Comparison of ENCODE assay signal across 9 cellular contexts in the genomic region with DNA sequence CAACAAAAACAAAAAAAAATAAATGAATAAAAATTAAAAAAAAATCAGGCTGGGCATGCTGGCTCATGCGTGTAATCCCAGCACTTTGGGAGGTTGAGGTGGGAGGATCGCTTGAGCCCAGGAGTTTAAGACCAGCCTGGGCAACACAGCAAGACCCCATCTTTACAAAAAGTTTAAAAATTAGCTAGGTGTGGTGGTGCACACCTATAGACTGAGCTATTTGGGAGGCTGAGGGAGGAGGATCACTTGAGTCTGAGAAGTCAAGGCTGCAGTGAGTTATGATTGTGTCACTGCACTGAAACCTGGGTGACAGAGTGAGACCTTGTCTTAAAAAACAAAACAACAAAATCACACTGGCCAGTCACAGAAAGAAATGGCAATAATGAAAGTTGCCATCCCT. TPM values are rescaled to one million over a fixed set of nuclear protein-coding genes. Genes with fewer than 3 reads are reported as not detected.
DNase-seq lines count a peak whose midpoint lies in the region; ATAC-seq and TF ChIP-seq lines count a peak whose summit lies in the region.
"Had no signal": no experiment of that assay in that cellular context is flagged by ENCODE, and none has a peak within 500 bp of the region (broad histone marks: within the 10 kb centered on the region; RNA-seq: fewer than 3 reads in every experiment).

No MANE protein-coding gene starts in this region.

- no peaks in the 10 kb centered on the region for H3K9me2 ChIP-seq in HCT116 (ENCODE audit: insufficient read depth)

- H3K4me2 ChIP-seq in HCT116 (ENCODE audit: low read length): peak overlapping the region; percentile 60

- no peak for ATAC-seq in HCT116
- ATAC-seq in activated T-helper 17 cell treated with anti-CD3 and anti-CD28 coated beads, Interleukin-2, amount 50 U/mL, for 72 hours (replicated peaks): peak; percentile 43
- no peak for ATAC-seq in left lobe of liver
- no peak for ATAC-seq in mucosa of descending colon

- DNase-seq in CD14-positive monocyte (ENCODE audit: low spot score) (no peak), HCT116 (ENCODE audit: low read depth, low spot score) (no peak), glomerular visceral epithelial cell (ENCODE audit: extremely low spot score) (no peak), left lobe of liver (ENCODE audit: low spot score) (no peak), T-helper 9 cell (no peak), mucosa of descending colon (no peak)
- DNase-seq: thyroid gland had no signal

- H2AFZ ChIP-seq in HCT116 (ENCODE audit: low read depth, low read length, poor library complexity, severe bottlenecking): peak overlapping the region; percentile 60

- H3K4me3 Mint-ChIP-seq in CD14-positive monocyte: peak overlapping the region; percentile 97 to 99
- H3K4me3 Mint-ChIP-seq in activated T-helper 17 cell treated with anti-CD3 and anti-CD28 coated beads, Interleukin-2, amount 50 U/mL, for 72 hours: peak overlapping the region; percentile 100

- BruUV-seq in HCT116 (replicated peaks; lab: Mats Ljungman, UMichigan): no TSS peak

- H3K9ac ChIP-seq in HCT116 (ENCODE audit: low read length): no peak overlapping the region
- H3K9ac ChIP-seq in mucosa of stomach (ENCODE audit: low read length): peak overlapping the region; percentile 36

- POLR2A ChIA-PET in HCT116 (lab: Charles Lee): no interaction called here

- H3K36me3 ChIP-seq in HCT116 (ENCODE audit: control insufficient read depth in 1 of 2, insufficient read depth in 2 of 2, low read length in 2 of 2) (no peaks in the 10 kb centered on the region), mucosa of stomach (ENCODE audit: control insufficient read depth, insufficient read depth, low read length) (no peaks in the 10 kb centered on the region), mucosa of descending colon (ENCODE audit: low read depth) (no peaks in the 10 kb centered on the region)
- H3K36me3 ChIP-seq: thyroid gland had no signal

- H3K27ac ChIP-seq in HCT116 (ENCODE audit: low read depth, low read length): no peak overlapping the region

- H3K4me3 ChIP-seq in HCT116 (replicated peaks in 1 of 2; ENCODE audit: low read depth in 1 of 2, low read length in 2 of 2) (peak overlapping the region; percentile 31 to 54), mucosa of stomach (ENCODE audit: low read length) (peak overlapping the region; percentile 42), mucosa of descending colon (no peak overlapping the region)
- H3K4me3 ChIP-seq: thyroid gland had no signal

- intact Hi-C loops in CD14-positive monocyte (cut with micrococcal nuclease): loop anchor here in 1 of 2 donors (5.0 kb wide), 1 partner anchor 319 kb away; no protein-coding TSS in a partner anchor
- intact Hi-C loops in HCT116 (cut with micrococcal nuclease): no loop called here
- intact Hi-C loops in mucosa of descending colon (cut with DNase I, micrococcal nuclease): no loop called here

- peaks cover 50% of the 10 kb centered on the region for H3K4me1 Mint-ChIP-seq in CD14-positive monocyte
- peaks cover 37% of the 10 kb centered on the region for H3K4me1 Mint-ChIP-seq in activated T-helper 17 cell treated with anti-CD3 and anti-CD28 coated beads, Interleukin-2, amount 50 U/mL, for 72 hours

- H3K4me1 ChIP-seq in HCT116 (ENCODE audit: control insufficient read depth in 1 of 2, insufficient read depth in 2 of 2, low read length in 2 of 2) (peaks cover 0 to 20% of the 10 kb centered on the region in 2 experiments; a peak in 2 of 4 replicates), mucosa of stomach (ENCODE audit: control insufficient read depth, insufficient read depth, low read length) (peaks cover 6% of the 10 kb centered on the region), mucosa of descending colon (ENCODE audit: low read depth) (peaks cover 9% of the 10 kb centered on the region)

- H3K79me2 ChIP-seq in HCT116 (ENCODE audit: insufficient read depth, low read length): no peaks in the 10 kb centered on the region

- peaks cover 2 to 8% of the 10 kb centered on the region in 2 donors for H3K36me3 Mint-ChIP-seq in CD14-positive monocyte
- H3K36me3 Mint-ChIP-seq in activated T-helper 17 cell treated with anti-CD3 and anti-CD28 coated beads, Interleukin-2, amount 50 U/mL, for 72 hours (ENCODE audit: low read depth): peaks cover 6% of the 10 kb centered on the region

- H3K27me3 ChIP-seq in HCT116 (ENCODE audit: insufficient read depth, low read length) (peaks cover 1% of the 10 kb centered on the region; the same call in 1 of the 2 replicates), mucosa of stomach (ENCODE audit: control insufficient read depth, insufficient read depth, low read length) (no peaks in the 10 kb centered on the region)
- H3K27me3 ChIP-seq: thyroid gland had no signal

- H3K27ac Mint-ChIP-seq in CD14-positive monocyte: peak overlapping the region; percentile 92 to 99 (median 97)
- H3K27ac Mint-ChIP-seq in activated T-helper 17 cell treated with anti-CD3 and anti-CD28 coated beads, Interleukin-2, amount 50 U/mL, for 72 hours: peak overlapping the region; percentile 80

- peaks cover 0 to 6% (median 3%) of the 10 kb centered on the region in 7 donors for H3K9me3 Mint-ChIP-seq in CD14-positive monocyte
- peaks cover 6% of the 10 kb centered on the region for H3K9me3 Mint-ChIP-seq in activated T-helper 17 cell treated with anti-CD3 and anti-CD28 coated beads, Interleukin-2, amount 50 U/mL, for 72 hours

- CTCF ChIA-PET in HCT116 (lab: Charles Lee): interaction anchor here (0.9 to 2.4 kb wide), 4 partner anchors 11 to 315 kb away, joined by 4 to 20 read pairs (median 8); no protein-coding TSS in a partner anchor

- H3K27me3 Mint-ChIP-seq in CD14-positive monocyte (ENCODE audit: low read depth in 3 of 3): peaks cover 0 to 4% (median 0%) of the 10 kb centered on the region in 3 donors
- H3K27me3 Mint-ChIP-seq in activated T-helper 17 cell treated with anti-CD3 and anti-CD28 coated beads, Interleukin-2, amount 50 U/mL, for 72 hours: no peaks in the 10 kb centered on the region

- no peak for TF ChIP-seq POLR2A in HCT116 (IDR thresholded peaks at IDR 0.05; ENCODE audit: borderline replicate concordance, extremely low read depth, insufficient read depth, insufficient read length)

- no peaks in the 10 kb centered on the region for H3K9me3 ChIP-seq in HCT116 (ENCODE audit: control insufficient read depth in 1 of 2, insufficient read depth in 1 of 2, low read depth in 1 of 2, low read length in 2 of 2)
- H3K9me3 ChIP-seq in mucosa of stomach (ENCODE audit: control insufficient read depth, low read length): no peaks in the 10 kb centered on the region
- no peaks in the 10 kb centered on the region for H3K9me3 ChIP-seq in mucosa of descending colon
- H3K9me3 ChIP-seq: thyroid gland had no signal

- no peak for TF ChIP-seq CTCF in CD14-positive monocyte (IDR thresholded peaks at IDR 0.05)
- TF ChIP-seq CTCF in HCT116 (IDR thresholded peaks at IDR 0.05 in 2 of 3, conservative IDR thresholded peaks at IDR 0.05 in 1 of 3; ENCODE audit: borderline replicate concordance in 1 of 3, insufficient read depth in 1 of 3, low read depth in 2 of 3, low read length in 2 of 3): no peak
- no peak for TF ChIP-seq CTCF in mucosa of descending colon (IDR thresholded peaks at IDR 0.05)

- TF ChIP-seq RAD21 in HCT116 (IDR thresholded peaks at IDR 0.05; ENCODE audit: low read depth): no peak

- RAD21 ChIA-PET in HCT116 (lab: Charles Lee; ENCODE audit: low non-redundant PET in 1 of 2, low total read pairs in 2 of 2, uncharacterized antibody in 2 of 2, unreplicated experiment in 2 of 2): no interaction called here

- no peaks in the 10 kb centered on the region for H4K20me1 ChIP-seq in HCT116 (ENCODE audit: insufficient read depth)

TF ChIP-seq in HCT116, 20 proteins besides CTCF, POLR2A, EP300 and RAD21 (continues in another document):
- TF ChIP-seq, protein P1, sequence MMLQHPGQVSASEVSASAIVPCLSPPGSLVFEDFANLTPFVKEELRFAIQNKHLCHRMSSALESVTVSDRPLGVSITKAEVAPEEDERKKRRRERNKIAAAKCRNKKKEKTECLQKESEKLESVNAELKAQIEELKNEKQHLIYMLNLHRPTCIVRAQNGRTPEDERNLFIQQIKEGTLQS (IDR thresholded peaks at IDR 0.05): no peak
- TF ChIP-seq EGR1 (IDR thresholded peaks at IDR 0.05; ENCODE audit: low read depth) (no peak), MAX (IDR thresholded peaks at IDR 0.05) (no peak), ZBTB33 (IDR thresholded peaks at IDR 0.05; ENCODE audit: extremely low read depth, insufficient replicate concordance, low read length) (no peak), ZFX (IDR thresholded peaks at IDR 0.05) (no peak), ZNF274 (IDR thresholded peaks at IDR 0.05; ENCODE audit: low read depth, low read length) (no peak), EZH2 (IDR thresholded peaks at IDR 0.05) (no peak), EZH2phosphoT487 (IDR thresholded peaks at IDR 0.05; ENCODE audit: borderline replicate concordance) (no peak)

RNA-seq across cellular contexts. Expression of gene CNTRL, which starts 3.4 kb away (rescaled TPM):
- 1 to 10 TPM; 3.9 to 4.8 TPM for polyA plus RNA-seq in CD14-positive monocyte
- total RNA-seq in HCT116 (2021; ENCODE audit: unreplicated experiment): 13.4 TPM
- 5.9 and 8.3 TPM in 2 replicates for polyA plus RNA-seq in HCT116 (2012)
- total RNA-seq in activated T-helper 17 cell treated with anti-CD3 and anti-CD28 coated beads, Interleukin-2, amount 50 U/mL, for 72 hours: 10 to 100 TPM; 58.9 to 65.4 TPM
- 3.6 TPM for total RNA-seq in left lobe of liver
- total RNA-seq in mucosa of descending colon: 10 to 100 TPM in 1 of 3 donors, 1 to 10 TPM in 2; 9.6 to 12.4 (median 9.7) TPM

RNA-seq across cellular contexts. Expression of gene C5, which starts 21.3 kb away (rescaled TPM):
- polyA plus RNA-seq in CD14-positive monocyte: 1 to 10 TPM in 1 of 2 donors, under 1 TPM in 1; 0.66 to 1.2 TPM
- total RNA-seq in HCT116 (2021; ENCODE audit: unreplicated experiment) (0.66 TPM), left lobe of liver (386 TPM), mucosa of descending colon (1 to 10 TPM in 2 of 3 donors, under 1 TPM in 1; 0.58 to 3.8 (median 1.3) TPM)
- 0.10 and 0.26 TPM in 2 replicates for polyA plus RNA-seq in HCT116 (2012)
- total RNA-seq in activated T-helper 17 cell treated with anti-CD3 and anti-CD28 coated beads, Interleukin-2, amount 50 U/mL, for 72 hours: 1 to 10 TPM; 1.7 to 1.8 TPM

Comparison
In these comparisons a context has a peak if more than half of its experiments do, and no peak if none do; other contexts are left out.
1. RNA of gene C5, which starts 21.3 kb away (total RNA-seq): 386 TPM in left lobe of liver (single experiment); 1.7 to 1.8 TPM in activated T-helper 17 cell treated with anti-CD3 and anti-CD28 coated beads, Interleukin-2, amount 50 U/mL, for 72 hours, 0.58 to 3.8 TPM in mucosa of descending colon and 0.66 TPM in HCT116 (single experiment); every median in the first group is over 10 times any median in the second.